ENCODE assay signal across 11 cellular contexts in genomic region chr12:94768398-94769039, GRCh38.
A peak's percentile ranks its signal among the peaks of the same experiment; 100 is the strongest.
DNase-seq lines count a peak whose midpoint lies in the region; ATAC-seq and TF ChIP-seq lines count a peak whose summit lies in the region.
"Had no signal": no experiment of that assay in that cellular context is flagged by ENCODE, and none has a peak within 500 bp of the region (broad histone marks: within the 10 kb centered on the region; RNA-seq: fewer than 3 reads in every experiment).

No MANE protein-coding gene starts in this region.

- ATAC-seq in GM21447 (IDR thresholded peaks at IDR 0.05; ENCODE audit: unreplicated experiment) (peak; percentile 46), HG03175 (IDR thresholded peaks at IDR 0.05; ENCODE audit: unreplicated experiment) (peak; percentile 55)

- no peak overlapping the region for H3K4me3 Mint-ChIP-seq in endothelial cell (ENCODE audit: unreplicated experiment)
- H3K4me3 Mint-ChIP-seq: CD4-positive, alpha-beta memory T cell had no signal

- no peaks in the 10 kb centered on the region for H3K9me3 Mint-ChIP-seq in endothelial cell (ENCODE audit: unreplicated experiment)

- H3K27me3 Mint-ChIP-seq in endothelial cell (ENCODE audit: unreplicated experiment), result peaks cover 5% of the 10 kb centered on the region

- no peak overlapping the region for H3K27ac ChIP-seq in coronary artery

- no peak for DNase-seq in endothelial cell (ENCODE audit: low spot score)
- DNase-seq in DMS114 treated with DMSO at 0.1 percent for 48 hours (lab: John Stamatoyannopoulos, UW; ENCODE audit: unreplicated experiment), result no peak
- no peak for DNase-seq in coronary artery (ENCODE audit: low spot score)
- DNase-seq in MV-4-11 (lab: John Stamatoyannopoulos, UW), result no peak
- DNase-seq in NCI-H226, result no peak
- DNase-seq: CD4-positive, alpha-beta memory T cell; central memory CD4-positive, alpha-beta T cell; stimulated activated naive CD4-positive, alpha-beta T cell had no signal

- no peak for TF ChIP-seq CTCF in endothelial cell (IDR thresholded peaks at IDR 0.05; ENCODE audit: unreplicated experiment)
- TF ChIP-seq CTCF in coronary artery (IDR thresholded peaks at IDR 0.05), result no peak

- peak overlapping the region; percentile 86 for H3K27ac Mint-ChIP-seq in endothelial cell (ENCODE audit: unreplicated experiment)
- H3K27ac Mint-ChIP-seq: CD4-positive, alpha-beta memory T cell had no signal

- no peak overlapping the region for H3K4me3 ChIP-seq in coronary artery

- H3K4me1 Mint-ChIP-seq in endothelial cell (ENCODE audit: unreplicated experiment), result peaks cover 42% of the 10 kb centered on the region

- peak; percentile 16 for TF ChIP-seq POLR2A in GM15510 (IDR thresholded peaks at IDR 0.05; ENCODE audit: borderline replicate concordance, extremely low read depth, insufficient read length)

- H3K36me3 Mint-ChIP-seq in endothelial cell (ENCODE audit: low read depth, unreplicated experiment), result no peaks in the 10 kb centered on the region
- H3K36me3 Mint-ChIP-seq: CD4-positive, alpha-beta memory T cell had no signal
